In the genomic region with DNA sequence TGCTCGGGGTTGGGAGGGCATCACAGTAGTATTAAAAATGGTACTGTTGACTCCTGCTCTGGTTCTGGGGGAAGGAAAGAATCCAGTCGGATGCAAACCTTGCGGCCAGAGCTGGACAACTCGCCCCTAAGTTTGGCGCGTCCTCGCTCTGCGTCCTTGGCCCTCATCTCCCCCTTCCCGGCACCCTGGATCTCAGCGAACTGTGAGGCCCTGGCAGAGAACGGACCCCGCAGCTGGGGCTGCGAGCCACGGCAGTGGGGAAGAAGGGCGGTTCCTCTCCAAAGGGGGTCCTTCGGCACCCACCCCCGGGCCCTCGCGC, we compare ENCODE assay signal across 8 cellular contexts. TPM values are rescaled to one million over a fixed set of nuclear protein-coding genes. Genes with fewer than 3 reads are reported as not detected.
DNase-seq lines count a peak whose midpoint lies in the region; ATAC-seq and TF ChIP-seq lines count a peak whose summit lies in the region.

No MANE protein-coding gene starts in this region.

- H3K27ac ChIP-seq in adrenal gland = peak overlapping the region; percentile 65 to 94 (median 84)
- peak overlapping the region; percentile 71 for H3K27ac ChIP-seq in layer of hippocampus (ENCODE audit: low read depth, low read length)
- peak overlapping the region; percentile 83 to 87 (median 85) for H3K27ac ChIP-seq in transverse colon

- TF ChIP-seq POLR2A in adrenal gland (IDR thresholded peaks at IDR 0.05) (no peak), transverse colon (IDR thresholded peaks at IDR 0.05) (no peak)

- H3K36me3 Mint-ChIP-seq in activated CD8-positive, alpha-beta memory T cell treated with anti-CD3 and anti-CD28 coated beads, Interleukin-2, amount 10 ng/mL, durations not matched to agents 7 days and 5 days = peaks cover 26% of the 10 kb centered on the region

- CTCF ChIA-PET in activated CD8-positive, alpha-beta memory T cell treated with anti-CD3 and anti-CD28 coated beads, Interleukin-2, amount 10 ng/mL, durations not matched to agents 7 days and 5 days (lab: Charles Lee) = interaction anchor here (1.7 kb wide), 2 partner anchors 12 to 13 kb away, joined by 4 to 7 read pairs; no protein-coding TSS in a partner anchor

- H3K4me3 Mint-ChIP-seq in activated CD8-positive, alpha-beta memory T cell treated with anti-CD3 and anti-CD28 coated beads, Interleukin-2, amount 10 ng/mL, durations not matched to agents 7 days and 5 days = peak overlapping the region; percentile 61

- H3K4me1 Mint-ChIP-seq in activated CD8-positive, alpha-beta memory T cell treated with anti-CD3 and anti-CD28 coated beads, Interleukin-2, amount 10 ng/mL, durations not matched to agents 7 days and 5 days = peaks cover 58% of the 10 kb centered on the region

- DNase-seq in activated CD8-positive, alpha-beta memory T cell treated with anti-CD3 and anti-CD28 coated beads, Interleukin-2, amount 10 ng/mL, durations not matched to agents 7 days and 5 days = no peak
- DNase-seq in activated CD8-positive, alpha-beta memory T cell treated with anti-CD3 and anti-CD28 coated beads, Interleukin-2, amount 50 U/mL, for 4 hours = no peak
- DNase-seq in adrenal gland (peak in 2 of 7 donors; percentile 15 to 20), transverse colon (no peak), NCI-H2196 (lab: John Stamatoyannopoulos, UW; ENCODE audit: unreplicated experiment) (no peak), NOMO-1 treated with dmso at 0.1 percent for 144 hours (lab: John Stamatoyannopoulos, UW; ENCODE audit: unreplicated experiment) (no peak), NCI-H226 (no peak)

- H3K4me3 ChIP-seq in adrenal gland (peak overlapping the region in 3 of 4 donors; percentile 15 to 73 (median 30)), transverse colon (peak overlapping the region; percentile 44 to 71 (median 50))

- intact Hi-C loops in adrenal gland (cut with DNase I) (loop anchor here in 1 of 2 donors (10.0 kb wide), 1 partner anchor 98 kb away; no protein-coding TSS in a partner anchor), transverse colon (cut with DNase I; ENCODE audit: low total_unique reads) (no loop called here)

- H3K36me3 ChIP-seq in adrenal gland (replicated peaks in 1 of 2) (no peaks in the 10 kb centered on the region), transverse colon (no peaks in the 10 kb centered on the region)

- TF ChIP-seq EP300 in transverse colon (IDR thresholded peaks at IDR 0.05; ENCODE audit: low read depth) = no peak

- H3K9me3 Mint-ChIP-seq in activated CD8-positive, alpha-beta memory T cell treated with anti-CD3 and anti-CD28 coated beads, Interleukin-2, amount 10 ng/mL, durations not matched to agents 7 days and 5 days (ENCODE audit: low read depth) = no peaks in the 10 kb centered on the region

- H3K9me3 ChIP-seq in adrenal gland (replicated peaks in 1 of 3) (no peaks in the 10 kb centered on the region), transverse colon (no peaks in the 10 kb centered on the region)

- 0 to 68% (median 19%) methylated on average over 1 to 19 of the region's 19 CpGs for WGBS in adrenal gland, 4 donors
- WGBS in transverse colon (ENCODE audit: low coverage in 1 of 2), 2 donors = 87% methylated on average over 11 of the region's 19 CpGs; no CpG with 5 or more reads in 1 of the 2 donors

- no peak for ATAC-seq in activated CD8-positive, alpha-beta memory T cell treated with anti-CD3 and anti-CD28 coated beads, Interleukin-2, amount 10 ng/mL, durations not matched to agents 7 days and 5 days

- no peaks in the 10 kb centered on the region for H3K27me3 Mint-ChIP-seq in activated CD8-positive, alpha-beta memory T cell treated with anti-CD3 and anti-CD28 coated beads, Interleukin-2, amount 10 ng/mL, durations not matched to agents 7 days and 5 days

- H3K4me1 ChIP-seq in adrenal gland (replicated peaks in 1 of 2) (peaks cover 3 to 18% of the 10 kb centered on the region in 2 donors), transverse colon (peaks cover 0 to 4% (median 2%) of the 10 kb centered on the region in 4 donors)

- in situ Hi-C loops in transverse colon (cut with MboI; ENCODE audit: low pct_ligation_motif_present in 1 of 4, low pct_unique_long_range_greater_than_20kb in 1 of 4, low sequenced_read_pairs in 3 of 4) = no loop called here

- no peak for TF ChIP-seq CTCF in adrenal gland (IDR thresholded peaks at IDR 0.05)
- no peak for TF ChIP-seq CTCF in transverse colon (IDR thresholded peaks at IDR 0.05)

- H3K27ac Mint-ChIP-seq in activated CD8-positive, alpha-beta memory T cell treated with anti-CD3 and anti-CD28 coated beads, Interleukin-2, amount 10 ng/mL, durations not matched to agents 7 days and 5 days = peak overlapping the region; percentile 43

- H3K27me3 ChIP-seq in adrenal gland = peaks cover 7% of the 10 kb centered on the region
- H3K27me3 ChIP-seq in layer of hippocampus (ENCODE audit: control insufficient read depth, insufficient read depth, low read length) = no peaks in the 10 kb centered on the region
- no peaks in the 10 kb centered on the region for H3K27me3 ChIP-seq in transverse colon

RNA-seq across cellular contexts. Expression of a gene that starts 14.0 kb away (rescaled TPM):
- total RNA-seq in activated CD8-positive, alpha-beta memory T cell treated with anti-CD3 and anti-CD28 coated beads, Interleukin-2, amount 10 ng/mL, durations not matched to agents 7 days and 5 days = 100 to 1,000 TPM; 108 to 126 TPM
- total RNA-seq in adrenal gland = 10 to 100 TPM; 23.6 to 37.9 (median 26.8) TPM
- polyA plus RNA-seq in adrenal gland = 10 to 100 TPM in 2 of 3 donors, 1 to 10 TPM in 1; 9.1 to 26.1 (median 12.3) TPM
- 10 to 100 TPM in 2 of 4 donors, 1 to 10 TPM in 2; 4.2 to 13.9 (median 8.2) TPM for total RNA-seq in transverse colon
